Comparison of ENCODE assay signal across 32 cellular contexts in the genomic region with DNA sequence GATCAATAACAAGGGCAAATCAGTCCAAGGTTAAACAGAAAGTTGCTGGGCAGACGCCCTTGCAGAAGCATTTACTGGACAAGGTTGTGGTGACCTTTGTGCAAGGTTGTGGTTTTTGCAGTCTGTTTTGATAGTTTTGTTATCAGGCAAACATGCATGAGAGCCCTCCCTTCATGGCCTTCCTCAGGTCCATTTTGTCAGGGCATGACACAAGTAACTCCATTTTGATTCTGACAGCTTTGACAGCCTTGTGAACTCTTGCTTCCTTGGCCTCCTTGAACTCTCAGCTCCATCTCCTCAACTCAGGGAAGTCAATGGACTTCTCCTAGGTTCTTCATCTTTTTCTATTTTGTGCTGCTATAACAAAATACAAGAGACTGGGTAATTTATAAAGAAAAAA.
"Had no signal": no experiment of that assay in that cellular context is flagged by ENCODE, and none has a peak within 500 bp of the region (broad histone marks: within the 10 kb centered on the region; RNA-seq: fewer than 3 reads in every experiment).

No MANE protein-coding gene starts in this region.

- H3K9ac ChIP-seq: neural progenitor cell, parathyroid adenoma had no signal

- H3K9me3 ChIP-seq: esophagus muscularis mucosa, gastroesophageal sphincter, heart left ventricle, right atrium auricular region, testis, tibial artery, upper lobe of left lung had no signal

- H3K9me3 Mint-ChIP-seq: naive thymus-derived CD4-positive, alpha-beta T cell; nephron; neural progenitor cell; stimulated activated effector memory CD8-positive, alpha-beta T cell treated with anti-CD3 and anti-CD28 coated beads, Interleukin-12 subunit alpha, Interleukin-12 subunit beta, amount 100 ng/mL, for 72 hours had no signal

- H3K27ac Mint-ChIP-seq: memory B cell; mesothelial cell of epicardium; naive thymus-derived CD4-positive, alpha-beta T cell; nephron; neural progenitor cell; progenitor cell of endocrine pancreas; stimulated activated effector memory CD8-positive, alpha-beta T cell treated with anti-CD3 and anti-CD28 coated beads, Interleukin-12 subunit alpha, Interleukin-12 subunit beta, amount 100 ng/mL, for 72 hours had no signal

- H3K4me3 Mint-ChIP-seq: memory B cell; mesothelial cell of epicardium; naive thymus-derived CD4-positive, alpha-beta T cell; nephron; neural progenitor cell; stimulated activated effector memory CD8-positive, alpha-beta T cell treated with anti-CD3 and anti-CD28 coated beads, Interleukin-12 subunit alpha, Interleukin-12 subunit beta, amount 100 ng/mL, for 72 hours had no signal

- H3K4me1 Mint-ChIP-seq: memory B cell; naive thymus-derived CD4-positive, alpha-beta T cell; nephron; stimulated activated effector memory CD8-positive, alpha-beta T cell treated with anti-CD3 and anti-CD28 coated beads, Interleukin-12 subunit alpha, Interleukin-12 subunit beta, amount 100 ng/mL, for 72 hours had no signal

- H3K27me3 ChIP-seq: esophagus muscularis mucosa, foreskin keratinocyte, gastroesophageal sphincter, heart left ventricle, hepatocyte, neural progenitor cell, right atrium auricular region, testis, tibial artery, upper lobe of left lung had no signal

- H3K4me1 ChIP-seq: esophagus muscularis mucosa, gastroesophageal sphincter, heart left ventricle, parathyroid adenoma, right atrium auricular region, testis, tibial artery, upper lobe of left lung had no signal

- H3K27ac ChIP-seq: coronary artery, esophagus muscularis mucosa, foreskin keratinocyte, gastroesophageal sphincter, heart left ventricle, neural progenitor cell, parathyroid adenoma, right atrium auricular region, testis, tibial artery, upper lobe of left lung had no signal

- H3K4me3 ChIP-seq: coronary artery, esophagus muscularis mucosa, gastroesophageal sphincter, heart left ventricle, hepatocyte, lung, neural progenitor cell, right atrium auricular region, smooth muscle cell, testis, tibial artery, upper lobe of left lung had no signal

- DNase-seq: dermis blood vessel endothelial cell; effector memory CD4-positive, alpha-beta T cell; foreskin keratinocyte; heart left ventricle; kidney; naive thymus-derived CD4-positive, alpha-beta T cell; stimulated activated CD4-positive, alpha-beta T cell treated with anti-CD3 and anti-CD28 coated beads, Interleukin-12 subunit alpha, Interleukin-12 subunit beta, amount 100 ng/mL, for 4 hours; stimulated activated CD4-positive, alpha-beta T cell treated with anti-CD3 and anti-CD28 coated beads, Interleukin-1b, Interleukin-23, amount 100 ng/mL, for 48 hours; stimulated activated CD4-positive, alpha-beta T cell treated with anti-CD3 and anti-CD28 coated beads, Interleukin-4, amount 100 ng/mL, for 1 hour; stimulated activated naive CD8-positive, alpha-beta T cell treated with anti-CD3 and anti-CD28 coated beads, Interleukin-15, Interleukin-2, amounts not matched to agents 100 U/mL and 50 U/mL, for 24 hours; substantia nigra; testis; tibial artery; upper lobe of left lung had no signal

- H3K36me3 Mint-ChIP-seq: memory B cell; mesothelial cell of epicardium; naive thymus-derived CD4-positive, alpha-beta T cell; neural progenitor cell; stimulated activated effector memory CD8-positive, alpha-beta T cell treated with anti-CD3 and anti-CD28 coated beads, Interleukin-12 subunit alpha, Interleukin-12 subunit beta, amount 100 ng/mL, for 72 hours had no signal

- H2AFZ ChIP-seq: hepatocyte, neural progenitor cell, parathyroid adenoma had no signal

- FAIRE-seq: endothelial cell of umbilical vein, kidney, urothelium cell line had no signal

- H3K79me2 ChIP-seq: hepatocyte, parathyroid adenoma had no signal

- ATAC-seq: foreskin keratinocyte; gastroesophageal sphincter; heart left ventricle; left lobe of liver; naive thymus-derived CD4-positive, alpha-beta T cell; sciatic nerve; stimulated activated effector memory CD8-positive, alpha-beta T cell treated with anti-CD3 and anti-CD28 coated beads, Interleukin-12 subunit alpha, Interleukin-12 subunit beta, amount 100 ng/mL, for 72 hours; stimulated activated naive CD8-positive, alpha-beta T cell treated with anti-CD3 and anti-CD28 coated beads, Interleukin-15, Interleukin-2, amounts not matched to agents 100 U/mL and 50 U/mL, for 24 hours had no signal

- H3K4me2 ChIP-seq: hepatocyte, neural progenitor cell, smooth muscle cell had no signal

- H3K36me3 ChIP-seq: esophagus muscularis mucosa, gastroesophageal sphincter, heart left ventricle, neural progenitor cell, right atrium auricular region, tibial artery, upper lobe of left lung had no signal

- H3K27me3 Mint-ChIP-seq: progenitor cell of endocrine pancreas had no signal
